24 cellular contexts compared by ENCODE assay signal in genomic region chr6:126232671-126233070, GRCh38.
"Had no signal": no experiment of that assay in that cellular context is flagged by ENCODE, and none has a peak within 500 bp of the region (broad histone marks: within the 10 kb centered on the region; RNA-seq: fewer than 3 reads in every experiment).

No MANE protein-coding gene starts in this region.

- H3K4me1 ChIP-seq: lower lobe of right lung, tibial artery had no signal

- H3K27ac Mint-ChIP-seq: activated B cell treated with CpG ODN at 0.5 μM for 24 hours; activated CD4-positive, alpha-beta T cell treated with anti-CD3 and anti-CD28 coated beads for 36 hours; activated naive CD8-positive, alpha-beta T cell treated with anti-CD3 and anti-CD28 coated beads for 36 hours; endodermal cell; naive B cell; progenitor cell of endocrine pancreas had no signal

- H3K9me3 ChIP-seq: lower lobe of right lung, mucosa of descending colon, tibial artery had no signal

- H3K36me3 Mint-ChIP-seq: activated naive CD8-positive, alpha-beta T cell treated with anti-CD3 and anti-CD28 coated beads for 36 hours; naive B cell had no signal

- H3K9me3 Mint-ChIP-seq: activated B cell treated with CpG ODN at 0.5 μM for 24 hours; activated naive CD8-positive, alpha-beta T cell treated with anti-CD3 and anti-CD28 coated beads for 36 hours; endodermal cell had no signal

- H3K36me3 ChIP-seq: lower lobe of right lung, tibial artery had no signal

- DNase-seq: activated B cell treated with CpG ODN at 0.5 μM for 24 hours; activated CD4-positive, alpha-beta T cell treated with anti-CD3 and anti-CD28 coated beads for 36 hours; activated CD4-positive, alpha-beta T cell treated with anti-CD3 and anti-CD28 coated beads, Interleukin-2, amount 50 U/mL, for 48 hours; activated CD8-positive, alpha-beta memory T cell treated with anti-CD3 and anti-CD28 coated beads, Interleukin-2, amount 50 U/mL, for 48 hours; activated naive CD4-positive, alpha-beta T cell treated with Interleukin-2 at 50 U/mL for 16 hours; activated naive CD8-positive, alpha-beta T cell treated with anti-CD3 and anti-CD28 coated beads for 36 hours; activated T-cell treated with anti-CD3 and anti-CD28 coated beads, Interleukin-2, amount 50 U/mL, for 4 hours; amygdala; cortex of kidney; endodermal cell; kidney; lower lobe of right lung; mesendoderm; mucosa of descending colon; naive B cell; retina; stimulated activated CD4-positive, alpha-beta T cell treated with anti-CD3 and anti-CD28 coated beads, Interleukin-2, amount 100 ng/mL, for 48 hours; stimulated activated naive CD4-positive, alpha-beta T cell treated with Interleukin-2 at 50 U/mL for 16 hours; substantia nigra; T-helper 9 cell; tibial artery had no signal

- H3K27me3 ChIP-seq: tibial artery had no signal

- H3K27ac ChIP-seq: epithelial cell of prostate, lower lobe of right lung, tibial artery had no signal

- H3K4me3 ChIP-seq: lower lobe of right lung, mucosa of descending colon, tibial artery had no signal

- ATAC-seq: activated CD4-positive, alpha-beta T cell treated with anti-CD3 and anti-CD28 coated beads for 36 hours; activated T-cell treated with anti-CD3 and anti-CD28 coated beads, Interleukin-2, amount 50 U/mL, for 4 hours; left lobe of liver; lower lobe of right lung; mucosa of descending colon had no signal

- H3K4me3 Mint-ChIP-seq: activated B cell treated with CpG ODN at 0.5 μM for 24 hours; activated CD4-positive, alpha-beta T cell treated with anti-CD3 and anti-CD28 coated beads for 36 hours; activated naive CD8-positive, alpha-beta T cell treated with anti-CD3 and anti-CD28 coated beads for 36 hours; activated T-cell treated with anti-CD3 and anti-CD28 coated beads, Interleukin-2, amount 50 U/mL, for 4 hours; endodermal cell; naive B cell had no signal

- H3K4me1 Mint-ChIP-seq: activated B cell treated with CpG ODN at 0.5 μM for 24 hours; activated CD4-positive, alpha-beta T cell treated with anti-CD3 and anti-CD28 coated beads for 36 hours; activated naive CD8-positive, alpha-beta T cell treated with anti-CD3 and anti-CD28 coated beads for 36 hours; naive B cell had no signal

- H3K27me3 Mint-ChIP-seq: activated B cell treated with CpG ODN at 0.5 μM for 24 hours; activated CD4-positive, alpha-beta T cell treated with anti-CD3 and anti-CD28 coated beads for 36 hours; activated naive CD8-positive, alpha-beta T cell treated with anti-CD3 and anti-CD28 coated beads for 36 hours; naive B cell; progenitor cell of endocrine pancreas had no signal
